17 cellular contexts compared by ENCODE assay signal in the genomic region with DNA sequence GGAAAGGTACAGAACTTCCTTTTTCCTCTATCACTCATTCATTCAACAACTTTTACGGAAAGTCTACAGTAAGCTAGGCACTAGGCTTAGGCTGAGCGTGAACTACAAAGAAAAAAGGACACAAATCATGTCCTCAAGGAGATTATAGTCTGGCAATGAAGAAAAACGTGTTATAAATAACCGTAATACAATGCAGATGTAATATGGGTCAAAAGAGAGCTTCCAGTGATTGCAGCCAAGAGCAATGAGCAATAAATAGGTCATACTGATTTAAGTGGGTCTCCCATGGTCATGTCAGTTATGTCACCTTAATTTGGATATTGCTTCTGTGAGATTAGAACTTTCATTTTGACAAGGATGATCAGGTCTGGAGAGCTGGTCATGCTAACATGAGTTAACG.
A peak's percentile ranks its signal among the peaks of the same experiment; 100 is the strongest.
DNase-seq lines count a peak whose midpoint lies in the region; ATAC-seq and TF ChIP-seq lines count a peak whose summit lies in the region.
"Had no signal": no experiment of that assay in that cellular context is flagged by ENCODE, and none has a peak within 500 bp of the region (broad histone marks: within the 10 kb centered on the region; RNA-seq: fewer than 3 reads in every experiment).

No MANE protein-coding gene starts in this region.

- TF ChIP-seq CTCF in AG10803 (conservative IDR thresholded peaks at IDR 0.05; ENCODE audit: low read length) (no peak), fibroblast of mammary gland (conservative IDR thresholded peaks at IDR 0.05; ENCODE audit: control insufficient read depth, insufficient read depth, low read depth, low read length) (no peak), gastrocnemius medialis (IDR thresholded peaks at IDR 0.05 in 4 of 5, conservative IDR thresholded peaks at IDR 0.05 in 1 of 5) (no peak), omental fat pad (IDR thresholded peaks at IDR 0.05) (no peak)

- peaks cover 39% of the 10 kb centered on the region for H3K4me1 ChIP-seq in adipocyte (ENCODE audit: control insufficient read depth, insufficient read depth, low read length)
- peaks cover 17 to 30% of the 10 kb centered on the region in 2 donors for H3K4me1 ChIP-seq in gastrocnemius medialis
- H3K4me1 ChIP-seq in CD4-positive, alpha-beta memory T cell (ENCODE audit: insufficient read depth, low read length) = peaks cover 27% of the 10 kb centered on the region

- peaks cover 0 to 2% (median 0%) of the 10 kb centered on the region in 8 donors for H3K9me3 Mint-ChIP-seq in CD4-positive, alpha-beta memory T cell
- H3K9me3 Mint-ChIP-seq: CD4-positive, alpha-beta T cell; H9 had no signal

- H3K27ac ChIP-seq in gastrocnemius medialis = peak overlapping the region; percentile 62 to 76 (median 68)
- H3K27ac ChIP-seq in CD4-positive, alpha-beta memory T cell (ENCODE audit: low read depth, low read length) = no peak overlapping the region

- H3K27ac Mint-ChIP-seq in CD4-positive, alpha-beta memory T cell = no peak overlapping the region
- H3K27ac Mint-ChIP-seq: CD4-positive, alpha-beta T cell; H9 had no signal

- peak overlapping the region in 1 of 8 donors; percentile 15 for H3K4me3 Mint-ChIP-seq in CD4-positive, alpha-beta memory T cell
- H3K4me3 Mint-ChIP-seq: CD4-positive, alpha-beta T cell; H9 had no signal

- no peaks in the 10 kb centered on the region for H3K9me3 ChIP-seq in adipocyte (ENCODE audit: control insufficient read depth, low read length)
- H3K9me3 ChIP-seq in gastrocnemius medialis = no peaks in the 10 kb centered on the region
- H3K9me3 ChIP-seq in CD4-positive, alpha-beta memory T cell (ENCODE audit: control insufficient read depth in 1 of 2, low read length in 2 of 2) = no peaks in the 10 kb centered on the region
- H3K9me3 ChIP-seq: BE2C had no signal

- intact Hi-C loops in gastrocnemius medialis (cut with DNase I; ENCODE audit: low total_unique reads) = loop anchor here (2.0 to 10.0 kb wide), 3 partner anchors 42 to 228 kb away; partner anchors contain the start of gene GNAQ
- intact Hi-C loops in CD4-positive, alpha-beta memory T cell (cut with micrococcal nuclease) = no loop called here

- H3K36me3 ChIP-seq in adipocyte (ENCODE audit: control insufficient read depth, insufficient read depth, low read length, severe bottlenecking) (peaks cover 3% of the 10 kb centered on the region), gastrocnemius medialis (no peaks in the 10 kb centered on the region)
- no peaks in the 10 kb centered on the region for H3K36me3 ChIP-seq in CD4-positive, alpha-beta memory T cell (ENCODE audit: insufficient read depth, low read length)

- H3K9ac ChIP-seq in adipocyte (ENCODE audit: low read length) = no peak overlapping the region

- in situ Hi-C loops in gastrocnemius medialis (cut with MboI; ENCODE audit: low sequenced_read_pairs in 4 of 4) = no loop called here

- DNase-seq in AG10803 (ENCODE audit: low read depth) = peak; percentile 37
- DNase-seq in adipocyte (ENCODE audit: low read depth) = no peak
- peak; percentile 65 for DNase-seq in fibroblast of mammary gland (ENCODE audit: low read depth)
- DNase-seq in gastrocnemius medialis = no peak
- DNase-seq in omental fat pad (ENCODE audit: low spot score) = no peak
- no peak for DNase-seq in CD4-positive, alpha-beta memory T cell
- no peak for DNase-seq in HuH-7.5 (ENCODE audit: low spot score)
- DNase-seq: BE2C; Calu3; CD4-positive, alpha-beta T cell; H9; NCI-H187 treated with DMSO at 0.1 percent for 48 hours; NCI-H2171; NCI-H446; NK-92 treated with Interleukin-12 subunit alpha and Interleukin-12 subunit beta, amount 100 ng/mL, for 24 hours; SHP77 treated with DMSO at 0.1 percent for 48 hours had no signal

- TF ChIP-seq POLR2A in gastrocnemius medialis (IDR thresholded peaks at IDR 0.05) = no peak

- ATAC-seq in gastrocnemius medialis = no peak
- no peak for ATAC-seq in omental fat pad (ENCODE audit: low FRiP score)
- ATAC-seq in GM21381 (IDR thresholded peaks at IDR 0.05; ENCODE audit: unreplicated experiment) = no peak

- H3K4me3 ChIP-seq in AG10803 (ENCODE audit: low read length) = no peak overlapping the region
- peak overlapping the region; percentile 10 for H3K4me3 ChIP-seq in adipocyte (ENCODE audit: low read length)
- no peak overlapping the region for H3K4me3 ChIP-seq in fibroblast of mammary gland (ENCODE audit: control insufficient read depth, low read depth, low read length)
- no peak overlapping the region for H3K4me3 ChIP-seq in gastrocnemius medialis
- no peak overlapping the region for H3K4me3 ChIP-seq in CD4-positive, alpha-beta memory T cell (ENCODE audit: low read length in 2 of 2)

- peaks cover 38 to 56% (median 43%) of the 10 kb centered on the region in 4 donors for H3K4me1 Mint-ChIP-seq in CD4-positive, alpha-beta memory T cell

- H3K27me3 ChIP-seq in adipocyte (replicated peaks; ENCODE audit: control insufficient read depth, insufficient read depth, low read length) (no peaks in the 10 kb centered on the region), gastrocnemius medialis (no peaks in the 10 kb centered on the region)
- no peaks in the 10 kb centered on the region for H3K27me3 ChIP-seq in CD4-positive, alpha-beta memory T cell (ENCODE audit: insufficient read depth, low read length)
- H3K27me3 ChIP-seq: BE2C had no signal

- CTCF ChIA-PET in CD4-positive, alpha-beta memory T cell (lab: Charles Lee; ENCODE audit: partially characterized antibody) = no interaction called here

- POLR2A ChIA-PET in CD4-positive, alpha-beta memory T cell (lab: Charles Lee; ENCODE audit: partially characterized antibody) = interaction anchor here (1.4 kb wide), 1 partner anchor 12 kb away, joined by 4 read pairs; no protein-coding TSS in a partner anchor

- H3K36me3 Mint-ChIP-seq in CD4-positive, alpha-beta memory T cell = peaks cover 34 to 71% of the 10 kb centered on the region in 2 donors

- no peaks in the 10 kb centered on the region for H3K27me3 Mint-ChIP-seq in CD4-positive, alpha-beta memory T cell
- H3K27me3 Mint-ChIP-seq: CD4-positive, alpha-beta T cell had no signal

Comparison
In these comparisons a context has a peak if more than half of its experiments do, and no peak if none do; other contexts are left out.
1. DNase-seq: peak in AG10803 (single experiment) and fibroblast of mammary gland (single experiment); none in adipocyte (single experiment), gastrocnemius medialis (0 of 2), omental fat pad (single experiment), CD4-positive, alpha-beta memory T cell (0 of 5) and HuH-7.5 (single experiment).